Comparison of ENCODE assay signal across 27 cellular contexts in genomic region chr12:106001105-106001489, GRCh38.
"Had no signal": no experiment of that assay in that cellular context is flagged by ENCODE, and none has a peak within 500 bp of the region (broad histone marks: within the 10 kb centered on the region; RNA-seq: fewer than 3 reads in every experiment).

No MANE protein-coding gene starts in this region.

- H3K4me3 ChIP-seq: ascending aorta, cardiac muscle cell, colonic mucosa had no signal

- H3K9me3 ChIP-seq: ascending aorta, colonic mucosa had no signal

- H3K27me3 ChIP-seq: ascending aorta, colonic mucosa had no signal

- H3K36me3 ChIP-seq: ascending aorta, cardiac muscle cell, colonic mucosa had no signal

- H3K27ac ChIP-seq: ascending aorta, cardiac muscle cell, colonic mucosa, VCaP had no signal

- ATAC-seq: activated CD8-positive, alpha-beta T cell treated with anti-CD3 and anti-CD28 coated beads for 36 hours; activated naive CD8-positive, alpha-beta T cell treated with anti-CD3 and anti-CD28 coated beads, Interleukin-2, amount 50 U/mL, for 24 hours had no signal

- H3K4me1 ChIP-seq: ascending aorta, colonic mucosa had no signal

- DNase-seq: activated B cell treated with CpG ODN at 0.5 μM for 24 hours; activated CD4-positive, alpha-beta memory T cell treated with anti-CD3 and anti-CD28 coated beads for 36 hours; activated CD4-positive, alpha-beta T cell treated with anti-CD3 and anti-CD28 coated beads for 4 hours; activated CD4-positive, alpha-beta T cell treated with anti-CD3 and anti-CD28 coated beads, Interleukin-2, amount 10 ng/mL, durations not matched to agents 24 days and 14 days; activated CD4-positive, alpha-beta T cell treated with anti-CD3 and anti-CD28 coated beads, Interleukin-2, amount 50 U/mL, for 1 hour; activated CD4-positive, alpha-beta T cell treated with anti-CD3 and anti-CD28 coated beads, Interleukin-2, amount 50 U/mL, for 4 hours; activated CD4-positive, CD25-positive, alpha-beta regulatory T cell treated with anti-CD3 and anti-CD28 coated beads, Interleukin-2, amount 50 U/mL, for 72 hours; activated CD8-positive, alpha-beta memory T cell treated with anti-CD3 and anti-CD28 coated beads, Interleukin-2, amount 50 U/mL, for 4 hours; activated CD8-positive, alpha-beta T cell treated with anti-CD3 and anti-CD28 coated beads for 36 hours; activated effector memory CD4-positive, alpha-beta T cell treated with Interleukin-2 at 50 U/mL for 16 hours; activated gamma-delta T cell; activated naive CD4-positive, alpha-beta T cell treated with anti-CD3 and anti-CD28 coated beads, Interleukin-2, amount 10 ng/mL, durations not matched to agents 7 days and 5 days; activated naive CD4-positive, alpha-beta T cell treated with Interleukin-2 at 50 U/mL for 16 hours; activated naive CD8-positive, alpha-beta T cell treated with anti-CD3 and anti-CD28 coated beads, Interleukin-2, amount 10 ng/mL, durations not matched to agents 7 days and 5 days; activated naive CD8-positive, alpha-beta T cell treated with anti-CD3 and anti-CD28 coated beads, Interleukin-2, amount 50 U/mL, for 24 hours; activated T-cell treated with anti-CD3 and anti-CD28 coated beads, Interleukin-2, amount 50 U/mL, for 24 hours; activated T-cell treated with anti-CD3 and anti-CD28 coated beads, Interleukin-2, amount 50 U/mL, for 48 hours; amygdala; anterior cingulate cortex; caudate nucleus; cerebellar nuclear complex; colonic mucosa; T-helper 2 cell; T-helper 9 cell had no signal
